1 cellular context compared by ENCODE assay signal in genomic region chr6:27275025-27275956, GRCh38.
TF ChIP-seq lines count a peak whose summit lies in the region.

No MANE protein-coding gene starts in this region.

TF ChIP-seq in K562, 482 proteins besides CTCF, POLR2A, EP300 and RAD21 (continued from another document and continues in another):
- TF ChIP-seq FUS (optimal IDR thresholded peaks at IDR 0.05; ENCODE audit: low read depth, low read length): no peak
- no peak for TF ChIP-seq NR0B1 (IDR thresholded peaks at IDR 0.05; ENCODE audit: partially characterized antibody)
- TF ChIP-seq CHCHD3 (CRISPR knock-in tag; IDR thresholded peaks at IDR 0.05): no peak
- TF ChIP-seq HDAC6 (IDR thresholded peaks at IDR 0.05; ENCODE audit: low read depth, low read length): no peak
- TF ChIP-seq CTCFL (IDR thresholded peaks at IDR 0.05; ENCODE audit: borderline replicate concordance, insufficient read depth, low read depth, low read length, poor library complexity, severe bottlenecking): no peak
- 0 out of 2 replicates have a peak, but pooled peaks have one; percentile 39 for TF ChIP-seq TOE1 (IDR thresholded peaks at IDR 0.05; ENCODE audit: borderline replicate concordance)
- no peak for TF ChIP-seq TOE1 (CRISPR knock-in tag; IDR thresholded peaks at IDR 0.05; ENCODE audit: borderline replicate concordance, low read depth)
- TF ChIP-seq LCOR (CRISPR knock-in tag; IDR thresholded peaks at IDR 0.05): peak; percentile 51; the same call in 1 of the 2 replicates
- TF ChIP-seq ZNF140 (CRISPR knock-in tag; IDR thresholded peaks at IDR 0.05): no peak
- TF ChIP-seq RNF2 (IDR thresholded peaks at IDR 0.05): no peak
- TF ChIP-seq CBFB (CRISPR knock-in tag; IDR thresholded peaks at IDR 0.05): no peak
- TF ChIP-seq CGGBP1 (CRISPR knock-in tag; IDR thresholded peaks at IDR 0.05): no peak
- TF ChIP-seq NFYB (IDR thresholded peaks at IDR 0.05; ENCODE audit: extremely low read depth, insufficient read length): no peak
- no peak for TF ChIP-seq PURB (CRISPR knock-in tag; IDR thresholded peaks at IDR 0.05; ENCODE audit: low read depth)
- no peak for TF ChIP-seq ZKSCAN8 (CRISPR knock-in tag; IDR thresholded peaks at IDR 0.05)
- no peak for TF ChIP-seq ZNF217 (CRISPR knock-in tag; IDR thresholded peaks at IDR 0.05)
- no peak for TF ChIP-seq TAL1 (IDR thresholded peaks at IDR 0.05)
- no peak for TF ChIP-seq CEBPB (tag; IDR thresholded peaks at IDR 0.05)
- no peak for TF ChIP-seq NFE2 (IDR thresholded peaks at IDR 0.05; ENCODE audit: low read depth)
- TF ChIP-seq ZBTB43 (CRISPR knock-in tag; IDR thresholded peaks at IDR 0.05): no peak
- no peak for TF ChIP-seq CHD2 (IDR thresholded peaks at IDR 0.05; ENCODE audit: low read depth, low read length)
- no peak for TF ChIP-seq MEF2D (tag; conservative IDR thresholded peaks at IDR 0.05; ENCODE audit: low read depth)
- TF ChIP-seq PCBP2 (IDR thresholded peaks at IDR 0.05; ENCODE audit: low read depth, low read length, poor library complexity, severe bottlenecking): no peak
- TF ChIP-seq UBTF (IDR thresholded peaks at IDR 0.05; ENCODE audit: borderline replicate concordance in 1 of 2, low read depth in 2 of 2, low read length in 2 of 2): no peak
- TF ChIP-seq ZKSCAN3 (CRISPR knock-in tag; IDR thresholded peaks at IDR 0.05): no peak
- no peak for TF ChIP-seq HNRNPL (IDR thresholded peaks at IDR 0.05; ENCODE audit: low read depth, low read length)
- no peak for TF ChIP-seq LEF1 (IDR thresholded peaks at IDR 0.05)
- no peak for TF ChIP-seq ZNF780A (CRISPR knock-in tag; IDR thresholded peaks at IDR 0.05)
- no peak for TF ChIP-seq BRD9 (IDR thresholded peaks at IDR 0.05; ENCODE audit: low read depth, partially characterized antibody)
- no peak for TF ChIP-seq RBM15 (IDR thresholded peaks at IDR 0.05; ENCODE audit: insufficient read depth, low read length)
- TF ChIP-seq TRIM24 (IDR thresholded peaks at IDR 0.05): 0 out of 4 replicates have a peak, but pooled peaks of 1 of the 2 experiments have one; percentile 21
- TF ChIP-seq ZBTB33 (CRISPR knock-in tag; IDR thresholded peaks at IDR 0.05): no peak; the same call in 1 of the 2 replicates
- no peak for TF ChIP-seq MAFF (IDR thresholded peaks at IDR 0.05; ENCODE audit: low read length)
- TF ChIP-seq TSHZ1 (CRISPR knock-in tag; IDR thresholded peaks at IDR 0.05): no peak
- no peak for TF ChIP-seq ZNF76 (CRISPR knock-in tag; IDR thresholded peaks at IDR 0.05; ENCODE audit: borderline replicate concordance)
- TF ChIP-seq GTF2E2 (tag; IDR thresholded peaks at IDR 0.05): no peak
- no peak for TF ChIP-seq RBBP5 (IDR thresholded peaks at IDR 0.05; ENCODE audit: borderline replicate concordance, insufficient read depth, low read length, poor library complexity, severe bottlenecking)
- no peak for TF ChIP-seq HMG20A (CRISPR knock-in tag; conservative IDR thresholded peaks at IDR 0.05)
- TF ChIP-seq MTA2 (IDR thresholded peaks at IDR 0.05; ENCODE audit: low read depth): no peak
- 0 out of 2 replicates have a peak, but pooled peaks have one; percentile 18 for TF ChIP-seq EHMT2 (IDR thresholded peaks at IDR 0.05)
- peak; percentile 100 for TF ChIP-seq GTF3C2 (IDR thresholded peaks at IDR 0.05; ENCODE audit: borderline replicate concordance, extremely low read depth, insufficient read length)
- TF ChIP-seq MCM5 (IDR thresholded peaks at IDR 0.05; ENCODE audit: low read depth): no peak
- TF ChIP-seq CXXC5 (CRISPR knock-in tag; IDR thresholded peaks at IDR 0.05): peak; percentile 65
- no peak for TF ChIP-seq ZNF23 (CRISPR knock-in tag; IDR thresholded peaks at IDR 0.05)
- TF ChIP-seq IRF2 (CRISPR knock-in tag; IDR thresholded peaks at IDR 0.05): no peak
- TF ChIP-seq DPF2 (IDR thresholded peaks at IDR 0.05): peak; percentile 44; the same call in 1 of the 2 replicates
- TF ChIP-seq RHOXF2B (CRISPR knock-in tag; conservative IDR thresholded peaks at IDR 0.05): no peak
- no peak for TF ChIP-seq SMAD3 (CRISPR knock-in tag; conservative IDR thresholded peaks at IDR 0.05)
- no peak for TF ChIP-seq C11orf30 (IDR thresholded peaks at IDR 0.05; ENCODE audit: low read depth)
- TF ChIP-seq XRCC4 (IDR thresholded peaks at IDR 0.05; ENCODE audit: extremely low read depth, insufficient read depth, insufficient read length): no peak
- TF ChIP-seq FOXM1 (IDR thresholded peaks at IDR 0.05; ENCODE audit: low read depth): no peak
- no peak for TF ChIP-seq FOXM1 (CRISPR knock-in tag; IDR thresholded peaks at IDR 0.05; ENCODE audit: low read depth)
- TF ChIP-seq ZSCAN32 (CRISPR knock-in tag; IDR thresholded peaks at IDR 0.05): no peak
- TF ChIP-seq SAFB (IDR thresholded peaks at IDR 0.05; ENCODE audit: borderline replicate concordance, low read depth, low read length): no peak
- TF ChIP-seq SNAPC5 (CRISPR knock-in tag; IDR thresholded peaks at IDR 0.05): no peak
- TF ChIP-seq ZNF431 (CRISPR knock-in tag; IDR thresholded peaks at IDR 0.05): no peak
- TF ChIP-seq NCOA4 (IDR thresholded peaks at IDR 0.05; ENCODE audit: partially characterized antibody): no peak
- no peak for TF ChIP-seq RUNX1 (IDR thresholded peaks at IDR 0.05; ENCODE audit: low read depth)
